Comparison of ENCODE assay signal across 12 cellular contexts in genomic region chr11:114318361-114318760, GRCh38. TPM values are rescaled to one million over a fixed set of nuclear protein-coding genes. Genes with fewer than 3 reads are reported as not detected.
DNase-seq lines count a peak whose midpoint lies in the region; ATAC-seq, FAIRE-seq and TF ChIP-seq lines count a peak whose summit lies in the region.
"Had no signal": no experiment of that assay in that cellular context is flagged by ENCODE, and none has a peak within 500 bp of the region (broad histone marks: within the 10 kb centered on the region; RNA-seq: fewer than 3 reads in every experiment).

No MANE protein-coding gene starts in this region.

- no peaks in the 10 kb centered on the region for H3K27me3 ChIP-seq in endothelial cell of umbilical vein (ENCODE audit: control insufficient read depth in 2 of 2, insufficient read depth in 2 of 2, low read length in 2 of 2)
- no peaks in the 10 kb centered on the region for H3K27me3 ChIP-seq in upper lobe of left lung

- H3K9me3 ChIP-seq in endothelial cell of umbilical vein (replicated peaks; ENCODE audit: control insufficient read depth, insufficient read depth, low read length) (no peaks in the 10 kb centered on the region), upper lobe of left lung (no peaks in the 10 kb centered on the region)

- H3K36me3 ChIP-seq in endothelial cell of umbilical vein (ENCODE audit: control insufficient read depth in 2 of 2, extremely low read depth in 1 of 2, insufficient read depth in 2 of 2, low read length in 2 of 2): peaks cover 7% of the 10 kb centered on the region in 2 experiments
- H3K36me3 ChIP-seq in upper lobe of left lung: peaks cover 0 to 13% (median 3%) of the 10 kb centered on the region in 4 donors

- no peak overlapping the region for H2AFZ ChIP-seq in endothelial cell of umbilical vein (ENCODE audit: low read depth, low read length)

- H3K27me3 Mint-ChIP-seq in activated naive CD8-positive, alpha-beta T cell: peaks cover 1% of the 10 kb centered on the region
- H3K27me3 Mint-ChIP-seq in activated naive CD8-positive, alpha-beta T cell treated with anti-CD3 and anti-CD28 coated beads, Interleukin-2, amount 50 U/mL, for 24 hours: peaks cover 4% of the 10 kb centered on the region

- H3K9ac ChIP-seq in endothelial cell of umbilical vein (replicated peaks; ENCODE audit: extremely low read depth, insufficient read depth, low read length): no peak overlapping the region

- no peaks in the 10 kb centered on the region for H3K36me3 Mint-ChIP-seq in activated naive CD8-positive, alpha-beta T cell
- no peaks in the 10 kb centered on the region for H3K36me3 Mint-ChIP-seq in activated naive CD8-positive, alpha-beta T cell treated with anti-CD3 and anti-CD28 coated beads, Interleukin-2, amount 50 U/mL, for 24 hours (ENCODE audit: low read depth)
- H3K36me3 Mint-ChIP-seq: type B pancreatic cell had no signal

- no peak for DNase-seq in activated naive CD8-positive, alpha-beta T cell treated with anti-CD3 and anti-CD28 coated beads, Interleukin-2, amount 50 U/mL, for 24 hours
- DNase-seq in NCI-H345 (lab: John Stamatoyannopoulos, UW) (peak; percentile 78), endothelial cell of umbilical vein (ENCODE audit: low read depth, low spot score) (peak; percentile 69), upper lobe of left lung (no peak), SIG-M5 (lab: John Stamatoyannopoulos, UW) (no peak), retina (no peak)
- no peak for DNase-seq in activated CD4-positive, alpha-beta T cell treated with anti-CD3 and anti-CD28 coated beads for 48 hours
- DNase-seq: activated CD4-positive, alpha-beta T cell treated with anti-CD3 and anti-CD28 coated beads, Interleukin-2, amount 50 U/mL, for 48 hours; activated gamma-delta T cell treated with Interleukin-2 at 50 U/mL for 16 hours had no signal

- H3K9me1 ChIP-seq in endothelial cell of umbilical vein (replicated peaks; ENCODE audit: control insufficient read depth, extremely low read depth, insufficient read depth, low read length): no peaks in the 10 kb centered on the region

- no peak overlapping the region for H3K27ac ChIP-seq in endothelial cell of umbilical vein (ENCODE audit: insufficient read depth, low read depth, low read length)
- H3K27ac ChIP-seq in upper lobe of left lung: peak overlapping the region; percentile 28 to 75 (median 62)

- H3K9me3 Mint-ChIP-seq in activated naive CD8-positive, alpha-beta T cell (ENCODE audit: low read depth): no peaks in the 10 kb centered on the region
- H3K9me3 Mint-ChIP-seq in activated naive CD8-positive, alpha-beta T cell treated with anti-CD3 and anti-CD28 coated beads, Interleukin-2, amount 50 U/mL, for 24 hours: no peaks in the 10 kb centered on the region
- H3K9me3 Mint-ChIP-seq: type B pancreatic cell had no signal

- H3K4me2 ChIP-seq in endothelial cell of umbilical vein (ENCODE audit: insufficient read depth, low read length): peak overlapping the region; percentile 20

- dilution Hi-C loops in endothelial cell of umbilical vein (cut with MboI; ENCODE audit: extremely low pct_ligation_motif_present, low sequenced_read_pairs): no loop called here

- no peak for TF ChIP-seq CTCF in endothelial cell of umbilical vein (IDR thresholded peaks at IDR 0.05; ENCODE audit: extremely low read depth in 1 of 2, insufficient read depth in 1 of 2, low read depth in 1 of 2, low read length in 2 of 2)
- no peak for TF ChIP-seq CTCF in upper lobe of left lung (IDR thresholded peaks at IDR 0.05)

- POLR2A ChIA-PET in endothelial cell of umbilical vein (lab: Charles Lee): no interaction called here

- no peaks in the 10 kb centered on the region for H4K20me1 ChIP-seq in endothelial cell of umbilical vein (replicated peaks; ENCODE audit: control insufficient read depth, extremely low read depth, insufficient read depth, low read length)

- BruUV-seq in endothelial cell of umbilical vein (replicated peaks; lab: Mats Ljungman, UMichigan): no TSS peak

- CTCF ChIA-PET in endothelial cell of umbilical vein (lab: Charles Lee): interaction anchor here (0.9 to 4.5 kb wide), 6 partner anchors 9 to 244 kb away, joined by 3 to 24 read pairs (median 4); no protein-coding TSS in a partner anchor

- TF ChIP-seq POLR2A in endothelial cell of umbilical vein (IDR thresholded peaks at IDR 0.05; ENCODE audit: low read depth, low read length) (no peak), upper lobe of left lung (IDR thresholded peaks at IDR 0.05) (no peak)

- intact Hi-C loops in endothelial cell of umbilical vein (cut with micrococcal nuclease): loop anchor here (1.0 kb wide), 1 partner anchor 22 kb away; no protein-coding TSS in a partner anchor

- peaks cover 33% of the 10 kb centered on the region for H3K4me1 Mint-ChIP-seq in activated naive CD8-positive, alpha-beta T cell (ENCODE audit: low read depth)
- peaks cover 14% of the 10 kb centered on the region for H3K4me1 Mint-ChIP-seq in activated naive CD8-positive, alpha-beta T cell treated with anti-CD3 and anti-CD28 coated beads, Interleukin-2, amount 50 U/mL, for 24 hours

- WGBS in upper lobe of left lung, 2 donors: 26 to 32% methylated on average over 4 of the region's 4 CpGs

- no peak for ATAC-seq in activated naive CD8-positive, alpha-beta T cell treated with anti-CD3 and anti-CD28 coated beads, Interleukin-2, amount 50 U/mL, for 24 hours
- no peak for ATAC-seq in upper lobe of left lung (ENCODE audit: low FRiP score in 2 of 2)

- H3K4me3 Mint-ChIP-seq in activated naive CD8-positive, alpha-beta T cell: no peak overlapping the region
- no peak overlapping the region for H3K4me3 Mint-ChIP-seq in activated naive CD8-positive, alpha-beta T cell treated with anti-CD3 and anti-CD28 coated beads, Interleukin-2, amount 50 U/mL, for 24 hours
- H3K4me3 Mint-ChIP-seq: type B pancreatic cell had no signal

- H3K4me3 ChIP-seq in endothelial cell of umbilical vein (replicated peaks in 1 of 3; ENCODE audit: insufficient read depth in 1 of 3, low read depth in 1 of 3, low read length in 3 of 3) (peak overlapping the region in 1 of 3 experiments; percentile 11), upper lobe of left lung (peak overlapping the region in 2 of 4 donors; percentile 17 to 35)

- peaks cover 26% of the 10 kb centered on the region for H3K4me1 ChIP-seq in endothelial cell of umbilical vein (ENCODE audit: control insufficient read depth, extremely low read depth, insufficient read depth, low read length)
- peaks cover 45 to 58% (median 50%) of the 10 kb centered on the region in 4 donors for H3K4me1 ChIP-seq in upper lobe of left lung

- H3K27ac Mint-ChIP-seq in activated naive CD8-positive, alpha-beta T cell: peak overlapping the region; percentile 8
- H3K27ac Mint-ChIP-seq in activated naive CD8-positive, alpha-beta T cell treated with anti-CD3 and anti-CD28 coated beads, Interleukin-2, amount 50 U/mL, for 24 hours: no peak overlapping the region
- H3K27ac Mint-ChIP-seq: type B pancreatic cell had no signal

- FAIRE-seq in endothelial cell of umbilical vein (lab: Jason Lieb, UNC): peak; percentile 67

- H3K79me2 ChIP-seq in endothelial cell of umbilical vein (ENCODE audit: control insufficient read depth, insufficient read depth, low read length): no peaks in the 10 kb centered on the region

- no peak for TF ChIP-seq EP300 in upper lobe of left lung (IDR thresholded peaks at IDR 0.05)

TF ChIP-seq in endothelial cell of umbilical vein, 7 proteins besides CTCF, POLR2A, EP300 and RAD21:
- no peak for TF ChIP-seq POLR2AphosphoS5 (IDR thresholded peaks at IDR 0.05; ENCODE audit: insufficient read depth, low read depth, low read length)
- no peak for TF ChIP-seq EZH2 (IDR thresholded peaks at IDR 0.05; ENCODE audit: borderline replicate concordance, low read depth, low read length, severe bottlenecking)
- TF ChIP-seq JUN (IDR thresholded peaks at IDR 0.05; ENCODE audit: borderline replicate concordance, insufficient read depth, insufficient read length, low read depth): no peak
- no peak for TF ChIP-seq MAX (IDR thresholded peaks at IDR 0.05; ENCODE audit: insufficient read depth, insufficient read length)
- TF ChIP-seq FOS (IDR thresholded peaks at IDR 0.05; ENCODE audit: borderline replicate concordance, insufficient read depth, low read length): no peak
- TF ChIP-seq GATA2 (IDR thresholded peaks at IDR 0.05; ENCODE audit: insufficient read depth, insufficient read length, low read depth, low read length): no peak
- no peak for TF ChIP-seq MYC (IDR thresholded peaks at IDR 0.05; ENCODE audit: low read depth, low read length)

RNA-seq across cellular contexts. Expression of gene NNMT, which starts 22.2 kb away (rescaled TPM):
- total RNA-seq in endothelial cell of umbilical vein (300 and 330 TPM in 2 replicates), upper lobe of left lung (100 to 1,000 TPM in 5 of 6 donors, 10 to 100 TPM in 1; 93.4 to 383 (median 208) TPM)
- polyA plus RNA-seq in endothelial cell of umbilical vein: 454 and 506 TPM in 2 replicates
- polyA plus RNA-seq in endothelial cell of umbilical vein (2011; cell fraction: cytosol; rRNA removed): 458 and 555 TPM in 2 replicates
- 274 and 371 TPM in 2 replicates for polyA plus RNA-seq in endothelial cell of umbilical vein (2011; cell fraction: nucleus; rRNA removed)
- polyA plus RNA-seq in endothelial cell of umbilical vein (2012): 482 and 590 TPM in 2 replicates
- polyA minus RNA-seq in endothelial cell of umbilical vein: 169 and 179 TPM in 2 replicates
- polyA minus RNA-seq in endothelial cell of umbilical vein (2011; cell fraction: cytosol; rRNA and poly(A)+ RNA removed): 120 TPM
- 292 and 324 TPM in 2 replicates for polyA minus RNA-seq in endothelial cell of umbilical vein (2011; cell fraction: nucleus; rRNA and poly(A)+ RNA removed)
- total RNA-seq: T-helper 1 cell treated with Interleukin-12 subunit alpha and Interleukin-12 subunit beta and Interleukin-4 antibody, amounts not matched to agents 30 ng/mL and 1 ng/mL, for 36 hours had no signal

Comparison
In these comparisons a context has a peak if more than half of its experiments do, and no peak if none do; other contexts are left out.
1. DNase-seq: peak in NCI-H345 (single experiment) and endothelial cell of umbilical vein (single experiment); none in activated naive CD8-positive, alpha-beta T cell treated with anti-CD3 and anti-CD28 coated beads, Interleukin-2, amount 50 U/mL, for 24 hours (single experiment), upper lobe of left lung (0 of 2), activated CD4-positive, alpha-beta T cell treated with anti-CD3 and anti-CD28 coated beads for 48 hours (single experiment), SIG-M5 (single experiment) and retina (single experiment).